Comparison of ENCODE assay signal across 14 cellular contexts in genomic region chr20:62413896-62414481, GRCh38. TPM values are rescaled to one million over a fixed set of nuclear protein-coding genes. Genes with fewer than 3 reads are reported as not detected.
DNase-seq lines count a peak whose midpoint lies in the region; ATAC-seq, FAIRE-seq and TF ChIP-seq lines count a peak whose summit lies in the region.
"Had no signal": no experiment of that assay in that cellular context is flagged by ENCODE, and none has a peak within 500 bp of the region (broad histone marks: within the 10 kb centered on the region; RNA-seq: fewer than 3 reads in every experiment).

No MANE protein-coding gene starts in this region.

- 33% methylated on average over 3 of the region's 22 CpGs for WGBS in SK-N-SH (ENCODE audit: low lambda C conversion rate)
- WGBS in smooth muscle cell (ENCODE audit: low lambda C conversion rate) = 85% methylated on average over 20 of the region's 22 CpGs

- H3K9me2 ChIP-seq in SK-N-SH = no peaks in the 10 kb centered on the region

- H2AFZ ChIP-seq in SK-N-SH (ENCODE audit: low read depth) = no peak overlapping the region
- no peak overlapping the region for H2AFZ ChIP-seq in smooth muscle cell (ENCODE audit: low read depth)

- FAIRE-seq in H54 (lab: Jason Lieb, UNC) = no peak
- FAIRE-seq: colon had no signal

- no peak overlapping the region for H3K27ac ChIP-seq in SK-N-SH (ENCODE audit: low read depth in 2 of 2, low read length in 1 of 2)
- H3K27ac ChIP-seq in smooth muscle cell (ENCODE audit: low read depth) = no peak overlapping the region

- TF ChIP-seq EP300 in SK-N-SH (IDR thresholded peaks at IDR 0.05; ENCODE audit: borderline replicate concordance in 1 of 2, low read depth in 1 of 2, low read length in 1 of 2) = no peak

- H4K20me1 ChIP-seq in SK-N-SH (ENCODE audit: insufficient read depth) = no peaks in the 10 kb centered on the region
- H4K20me1 ChIP-seq in smooth muscle cell (ENCODE audit: low read depth) = no peaks in the 10 kb centered on the region

- DNase-seq in AG20443 (ENCODE audit: low spot score) (peak; percentile 38), H54 (ENCODE audit: insufficient read length, low spot score) (peak; percentile 70), SK-N-SH (peak; percentile 66), iPS-NIHi11 (ENCODE audit: low spot score) (peak; percentile 81), smooth muscle cell (lab: John Stamatoyannopoulos, UW; ENCODE audit: unreplicated experiment) (no peak)
- DNase-seq: C1 segment of cervical spinal cord; stimulated activated CD4-positive, alpha-beta T cell treated with anti-CD3 and anti-CD28 coated beads, Interleukin-4, amount 100 ng/mL, for 1 hour; stimulated activated naive B cell treated with anti-CD40 and anti-IgM and Interleukin-4, amounts not matched to agents 10 μg/mL and 1 μg/mL and 100 μg/mL, for 72 hours had no signal

- H3K9me3 ChIP-seq in SK-N-SH (no peaks in the 10 kb centered on the region), smooth muscle cell (replicated peaks; ENCODE audit: low read depth) (no peaks in the 10 kb centered on the region)

- ATAC-seq in HG02884 (IDR thresholded peaks at IDR 0.05; ENCODE audit: unreplicated experiment) (no peak), HG03432 (IDR thresholded peaks at IDR 0.05; ENCODE audit: unreplicated experiment) (no peak), HG02973 (IDR thresholded peaks at IDR 0.05; ENCODE audit: unreplicated experiment) (no peak)
- ATAC-seq: stimulated activated naive B cell treated with anti-CD40 and anti-IgM and Interleukin-4, amounts not matched to agents 10 μg/mL and 1 μg/mL and 100 μg/mL, for 72 hours had no signal

- TF ChIP-seq CTCF in SK-N-SH (IDR thresholded peaks at IDR 0.05) = peak; percentile 27; the same call in 1 of the 2 replicates
- no peak for TF ChIP-seq CTCF in smooth muscle cell (IDR thresholded peaks at IDR 0.05; ENCODE audit: borderline replicate concordance, insufficient read depth, poor library complexity, severe bottlenecking)

- H3K36me3 ChIP-seq in SK-N-SH (replicated peaks in 1 of 2; ENCODE audit: control insufficient read depth in 1 of 2, insufficient read depth in 2 of 2, low read length in 1 of 2) = no peaks in the 10 kb centered on the region
- no peaks in the 10 kb centered on the region for H3K36me3 ChIP-seq in smooth muscle cell (ENCODE audit: low read depth)

- TF ChIP-seq RAD21 in SK-N-SH (IDR thresholded peaks at IDR 0.05; ENCODE audit: low read length) = no peak

- H3K4me3 ChIP-seq in SK-N-SH (ENCODE audit: low read depth in 2 of 2, low read length in 1 of 2) (no peak overlapping the region), smooth muscle cell (no peak overlapping the region)

- POLR2A ChIA-PET in SK-N-SH (lab: Yijun Ruan, JAX) = no interaction called here

- no peak overlapping the region for H3K9ac ChIP-seq in SK-N-SH
- no peak overlapping the region for H3K9ac ChIP-seq in smooth muscle cell (ENCODE audit: low read depth)

- no peak for TF ChIP-seq POLR2A in H54 (IDR thresholded peaks at IDR 0.05; ENCODE audit: low read depth, low read length)

- H3F3A ChIP-seq in SK-N-SH (replicated peaks; ENCODE audit: insufficient read depth) (no peaks in the 10 kb centered on the region), smooth muscle cell (ENCODE audit: low read depth) (no peaks in the 10 kb centered on the region)

- no peaks in the 10 kb centered on the region for H3K27me3 ChIP-seq in SK-N-SH (ENCODE audit: insufficient read depth)
- no peaks in the 10 kb centered on the region for H3K27me3 ChIP-seq in smooth muscle cell (ENCODE audit: low read depth)

- H3K4me1 ChIP-seq in SK-N-SH (ENCODE audit: control insufficient read depth in 1 of 2, insufficient read depth in 2 of 2, low read depth in 1 of 2, low read length in 1 of 2) = peaks cover 0 to 19% of the 10 kb centered on the region in 2 experiments; a peak in 1 of 4 replicates
- H3K4me1 ChIP-seq in smooth muscle cell (ENCODE audit: low read depth) = peaks cover 3% of the 10 kb centered on the region

- CTCF ChIA-PET in SK-N-SH (lab: Yijun Ruan, JAX) = interaction anchor here (0.8 to 1.3 kb wide), 7 partner anchors 12 to 203 kb away, joined by 3 to 5 read pairs (median 3); partner anchors contain the start of gene RBBP8NL

- H3K4me2 ChIP-seq in SK-N-SH = no peak overlapping the region
- no peak overlapping the region for H3K4me2 ChIP-seq in smooth muscle cell

- H3K79me2 ChIP-seq in SK-N-SH (ENCODE audit: insufficient read depth) = no peaks in the 10 kb centered on the region
- H3K79me2 ChIP-seq in smooth muscle cell (ENCODE audit: low read depth) = no peaks in the 10 kb centered on the region

TF ChIP-seq in SK-N-SH, 30 proteins besides CTCF, POLR2A, EP300 and RAD21 (continues in another document):
- TF ChIP-seq MXI1 (IDR thresholded peaks at IDR 0.05; ENCODE audit: low read depth, low read length) (no peak), IRF3 (IDR thresholded peaks at IDR 0.05; ENCODE audit: low read depth, low read length) (no peak), REST (IDR thresholded peaks at IDR 0.05; ENCODE audit: low read depth, low read length) (no peak), ZBTB33 (IDR thresholded peaks at IDR 0.05; ENCODE audit: borderline replicate concordance, low read depth) (no peak), GATA2 (CRISPR knock-in tag; IDR thresholded peaks at IDR 0.05) (no peak), MAX (IDR thresholded peaks at IDR 0.05; ENCODE audit: low read depth) (no peak)

RNA-seq across cellular contexts. Expression of gene CABLES2, which starts 6.9 kb away (rescaled TPM):
- polyA plus RNA-seq in SK-N-SH (2012; rRNA removed) (4.2 and 4.8 TPM in 2 replicates), smooth muscle cell (7.4 and 13.7 TPM in 2 replicates)
- polyA plus RNA-seq in SK-N-SH (2012; cell fraction: cytosol; rRNA removed) = 2.8 and 4.3 TPM in 2 replicates
- polyA plus RNA-seq in SK-N-SH (2012; cell fraction: nucleus; rRNA removed) = 6.6 and 7.6 TPM in 2 replicates
- total RNA-seq in smooth muscle cell = 5.2 and 7.6 TPM in 2 replicates

RNA-seq across cellular contexts. Expression of gene RBBP8NL, which starts 13.3 kb away (rescaled TPM):
- polyA plus RNA-seq in SK-N-SH (2012; rRNA removed) (not detected in 2 replicates), smooth muscle cell (4.4 TPM in 1 of 2 replicates, not detected in the other)
- polyA plus RNA-seq in SK-N-SH (2012; cell fraction: cytosol; rRNA removed) = 0.01 TPM in 1 of 2 replicates, not detected in the other
- polyA plus RNA-seq in SK-N-SH (2012; cell fraction: nucleus; rRNA removed) = not detected in 2 replicates
- 0.27 and 0.40 TPM in 2 replicates for total RNA-seq in smooth muscle cell
- total RNA-seq: fibroblast of lung, renal cortical epithelial cell had no signal
- polyA plus RNA-seq: fibroblast of lung had no signal

RNA-seq across cellular contexts. Expression of gene RPS21, which starts 27.1 kb away (rescaled TPM):
- polyA plus RNA-seq in SK-N-SH (2012; rRNA removed) (11,376 and 16,625 TPM in 2 replicates), smooth muscle cell (438 and 495 TPM in 2 replicates)
- polyA plus RNA-seq in SK-N-SH (2012; cell fraction: cytosol; rRNA removed) = 13,224 and 13,754 TPM in 2 replicates
- polyA plus RNA-seq in SK-N-SH (2012; cell fraction: nucleus; rRNA removed) = 2,698 and 3,651 TPM in 2 replicates
- 2,536 and 4,082 TPM in 2 replicates for total RNA-seq in smooth muscle cell

RNA-seq across cellular contexts. Expression of gene LAMA5, which starts 46.9 kb away (rescaled TPM):
- polyA plus RNA-seq in SK-N-SH (2012; rRNA removed) (16.1 and 27.2 TPM in 2 replicates), smooth muscle cell (27.6 and 132 TPM in 2 replicates)
- polyA plus RNA-seq in SK-N-SH (2012; cell fraction: cytosol; rRNA removed) = 9.9 and 17.8 TPM in 2 replicates
- 127 and 252 TPM in 2 replicates for polyA plus RNA-seq in SK-N-SH (2012; cell fraction: nucleus; rRNA removed)
- 27.5 and 30.0 TPM in 2 replicates for total RNA-seq in smooth muscle cell
